In the genomic region with DNA sequence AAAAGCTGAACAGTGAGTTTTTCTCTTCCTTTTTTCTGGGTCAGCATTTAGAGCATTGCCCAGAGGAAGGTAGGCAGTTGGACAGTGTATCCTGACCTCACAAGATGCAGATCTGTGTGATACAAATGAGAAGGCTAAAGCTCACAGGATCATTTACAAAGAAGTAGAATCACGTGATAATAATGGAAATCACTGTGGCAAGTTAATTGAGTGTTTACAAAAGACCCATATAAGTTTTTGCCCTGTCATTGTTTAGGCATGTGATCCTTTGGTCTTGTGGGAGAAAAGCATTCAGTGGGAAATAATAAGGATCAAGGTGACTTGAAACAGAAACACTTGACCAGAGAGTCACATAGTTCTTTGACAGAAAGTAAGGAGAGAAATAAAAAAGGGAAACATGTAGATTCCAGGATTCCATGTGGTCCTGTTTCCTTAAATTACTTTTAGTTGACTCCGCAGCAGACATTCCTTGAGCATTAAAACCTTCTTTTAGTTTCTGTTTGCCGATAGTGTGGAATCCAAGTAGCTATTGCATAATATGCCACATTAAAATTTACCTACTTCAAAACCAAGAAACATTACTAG, we compare ENCODE assay signal across 10 cellular contexts.
DNase-seq lines count a peak whose midpoint lies in the region; ATAC-seq and TF ChIP-seq lines count a peak whose summit lies in the region.
"Had no signal": no experiment of that assay in that cellular context is flagged by ENCODE, and none has a peak within 500 bp of the region (broad histone marks: within the 10 kb centered on the region; RNA-seq: fewer than 3 reads in every experiment).

No MANE protein-coding gene starts in this region.

- H3K36me3 Mint-ChIP-seq in WTC11 = peaks cover 3% of the 10 kb centered on the region; the same call in 1 of the 2 replicates
- H3K36me3 Mint-ChIP-seq in stimulated activated naive B cell treated with anti-CD40 and anti-IgM and Interleukin-4, amounts not matched to agents 10 μg/mL and 1 μg/mL and 100 μg/mL, for 72 hours = peaks cover 30 to 32% of the 10 kb centered on the region in 2 donors

- no peak overlapping the region for H3K9ac ChIP-seq in skeletal muscle tissue (ENCODE audit: low read depth in 1 of 3, low read length in 3 of 3)

- no peaks in the 10 kb centered on the region for H3K27me3 ChIP-seq in skeletal muscle tissue (ENCODE audit: control insufficient read depth in 3 of 3, insufficient read depth in 3 of 3, low read length in 3 of 3)

- H3K4me3 Mint-ChIP-seq in WTC11 = no peak overlapping the region
- no peak overlapping the region for H3K4me3 Mint-ChIP-seq in stimulated activated naive B cell treated with anti-CD40 and anti-IgM and Interleukin-4, amounts not matched to agents 10 μg/mL and 1 μg/mL and 100 μg/mL, for 72 hours

- H3K27me3 Mint-ChIP-seq in WTC11 (ENCODE audit: low read depth) = no peaks in the 10 kb centered on the region
- no peaks in the 10 kb centered on the region for H3K27me3 Mint-ChIP-seq in stimulated activated naive B cell treated with anti-CD40 and anti-IgM and Interleukin-4, amounts not matched to agents 10 μg/mL and 1 μg/mL and 100 μg/mL, for 72 hours

- H3K36me3 ChIP-seq in skeletal muscle tissue (ENCODE audit: control insufficient read depth in 3 of 3, insufficient read depth in 3 of 3, low read length in 3 of 3) = peaks cover 6 to 18% (median 11%) of the 10 kb centered on the region in 3 donors

- no peaks in the 10 kb centered on the region for H3K9me3 Mint-ChIP-seq in WTC11
- H3K9me3 Mint-ChIP-seq in stimulated activated naive B cell treated with anti-CD40 and anti-IgM and Interleukin-4, amounts not matched to agents 10 μg/mL and 1 μg/mL and 100 μg/mL, for 72 hours = no peaks in the 10 kb centered on the region

- CTCF ChIA-PET in WTC11 (lab: Charles Lee) = no interaction called here

- DNase-seq in GM03348 (ENCODE audit: low spot score) = peak; percentile 79
- DNase-seq in WTC11 (ENCODE audit: low spot score) = no peak
- DNase-seq in glomerular visceral epithelial cell (ENCODE audit: extremely low spot score) = peak; percentile 70
- DNase-seq in stimulated activated naive B cell treated with anti-CD40 and anti-IgM and Interleukin-4, amounts not matched to agents 10 μg/mL and 1 μg/mL and 100 μg/mL, for 72 hours = no peak
- DNase-seq in Ammon's horn (ENCODE audit: low spot score) = no peak
- DNase-seq: activated gamma-delta T cell, NCI-H2081 had no signal

- H3K4me1 Mint-ChIP-seq in WTC11 = no peaks in the 10 kb centered on the region
- H3K4me1 Mint-ChIP-seq in stimulated activated naive B cell treated with anti-CD40 and anti-IgM and Interleukin-4, amounts not matched to agents 10 μg/mL and 1 μg/mL and 100 μg/mL, for 72 hours = peaks cover 6 to 16% of the 10 kb centered on the region in 2 donors

- H3K4me3 ChIP-seq in skeletal muscle tissue (ENCODE audit: low read length in 3 of 3) = no peak overlapping the region

- no peak for ATAC-seq in WTC11
- no peak for ATAC-seq in stimulated activated naive B cell treated with anti-CD40 and anti-IgM and Interleukin-4, amounts not matched to agents 10 μg/mL and 1 μg/mL and 100 μg/mL, for 72 hours (replicated peaks)
- ATAC-seq in HG03469 (IDR thresholded peaks at IDR 0.05; ENCODE audit: unreplicated experiment) = no peak
- ATAC-seq in HG02970 (IDR thresholded peaks at IDR 0.05; ENCODE audit: low FRiP score, unreplicated experiment) = no peak

- H3K9me3 ChIP-seq in skeletal muscle tissue (ENCODE audit: control insufficient read depth in 3 of 3, low read length in 3 of 3) = no peaks in the 10 kb centered on the region

- POLR2A ChIA-PET in WTC11 (lab: Charles Lee) = no interaction called here

- peak overlapping the region; percentile 69 for H3K27ac ChIP-seq in skeletal muscle tissue (ENCODE audit: low read depth, low read length)

- peaks cover 0 to 7% (median 0%) of the 10 kb centered on the region in 3 donors for H3K4me1 ChIP-seq in skeletal muscle tissue (ENCODE audit: control insufficient read depth in 3 of 3, insufficient read depth in 3 of 3, low read length in 3 of 3)

- peak overlapping the region; percentile 50 for H3K27ac Mint-ChIP-seq in WTC11
- H3K27ac Mint-ChIP-seq in stimulated activated naive B cell treated with anti-CD40 and anti-IgM and Interleukin-4, amounts not matched to agents 10 μg/mL and 1 μg/mL and 100 μg/mL, for 72 hours = no peak overlapping the region

- no peak for TF ChIP-seq CTCF in WTC11 (IDR thresholded peaks at IDR 0.05)

TF ChIP-seq in WTC11, 78 proteins besides CTCF, POLR2A, EP300 and RAD21:
- TF ChIP-seq RORB (CRISPR knock-in tag; IDR thresholded peaks at IDR 0.05) = no peak
- TF ChIP-seq, protein P1, sequence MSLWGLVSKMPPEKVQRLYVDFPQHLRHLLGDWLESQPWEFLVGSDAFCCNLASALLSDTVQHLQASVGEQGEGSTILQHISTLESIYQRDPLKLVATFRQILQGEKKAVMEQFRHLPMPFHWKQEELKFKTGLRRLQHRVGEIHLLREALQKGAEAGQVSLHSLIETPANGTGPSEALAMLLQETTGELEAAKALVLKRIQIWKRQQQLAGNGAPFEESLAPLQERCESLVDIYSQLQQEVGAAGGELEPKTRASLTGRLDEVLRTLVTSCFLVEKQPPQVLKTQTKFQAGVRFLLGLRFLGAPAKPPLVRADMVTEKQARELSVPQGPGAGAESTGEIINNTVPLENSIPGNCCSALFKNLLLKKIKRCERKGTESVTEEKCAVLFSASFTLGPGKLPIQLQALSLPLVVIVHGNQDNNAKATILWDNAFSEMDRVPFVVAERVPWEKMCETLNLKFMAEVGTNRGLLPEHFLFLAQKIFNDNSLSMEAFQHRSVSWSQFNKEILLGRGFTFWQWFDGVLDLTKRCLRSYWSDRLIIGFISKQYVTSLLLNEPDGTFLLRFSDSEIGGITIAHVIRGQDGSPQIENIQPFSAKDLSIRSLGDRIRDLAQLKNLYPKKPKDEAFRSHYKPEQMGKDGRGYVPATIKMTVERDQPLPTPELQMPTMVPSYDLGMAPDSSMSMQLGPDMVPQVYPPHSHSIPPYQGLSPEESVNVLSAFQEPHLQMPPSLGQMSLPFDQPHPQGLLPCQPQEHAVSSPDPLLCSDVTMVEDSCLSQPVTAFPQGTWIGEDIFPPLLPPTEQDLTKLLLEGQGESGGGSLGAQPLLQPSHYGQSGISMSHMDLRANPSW (CRISPR knock-in tag; conservative IDR thresholded peaks at IDR 0.05; ENCODE audit: low read depth) = no peak
- no peak for TF ChIP-seq NFE2L1 (CRISPR knock-in tag; IDR thresholded peaks at IDR 0.05)
- TF ChIP-seq ZNF396 (CRISPR knock-in tag; IDR thresholded peaks at IDR 0.05; ENCODE audit: borderline replicate concordance) = no peak
- TF ChIP-seq NR1H2 (CRISPR knock-in tag; IDR thresholded peaks at IDR 0.05) = no peak
- no peak for TF ChIP-seq HMGA2 (CRISPR knock-in tag; IDR thresholded peaks at IDR 0.05)
- no peak for TF ChIP-seq TCF7 (CRISPR knock-in tag; IDR thresholded peaks at IDR 0.05; ENCODE audit: low read depth)
- no peak for TF ChIP-seq CREB1 (CRISPR knock-in tag; IDR thresholded peaks at IDR 0.05)
- TF ChIP-seq, protein P2, sequence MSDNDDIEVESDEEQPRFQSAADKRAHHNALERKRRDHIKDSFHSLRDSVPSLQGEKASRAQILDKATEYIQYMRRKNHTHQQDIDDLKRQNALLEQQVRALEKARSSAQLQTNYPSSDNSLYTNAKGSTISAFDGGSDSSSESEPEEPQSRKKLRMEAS (CRISPR knock-in tag; IDR thresholded peaks at IDR 0.05) = no peak
- TF ChIP-seq JUN (CRISPR knock-in tag; IDR thresholded peaks at IDR 0.05) = no peak
- TF ChIP-seq, protein P3, sequence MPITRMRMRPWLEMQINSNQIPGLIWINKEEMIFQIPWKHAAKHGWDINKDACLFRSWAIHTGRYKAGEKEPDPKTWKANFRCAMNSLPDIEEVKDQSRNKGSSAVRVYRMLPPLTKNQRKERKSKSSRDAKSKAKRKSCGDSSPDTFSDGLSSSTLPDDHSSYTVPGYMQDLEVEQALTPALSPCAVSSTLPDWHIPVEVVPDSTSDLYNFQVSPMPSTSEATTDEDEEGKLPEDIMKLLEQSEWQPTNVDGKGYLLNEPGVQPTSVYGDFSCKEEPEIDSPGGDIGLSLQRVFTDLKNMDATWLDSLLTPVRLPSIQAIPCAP (CRISPR knock-in tag; IDR thresholded peaks at IDR 0.05) = no peak
- no peak for TF ChIP-seq IRF2 (CRISPR knock-in tag; IDR thresholded peaks at IDR 0.05; ENCODE audit: borderline replicate concordance, low read depth)
- TF ChIP-seq GABPB1 (CRISPR knock-in tag; IDR thresholded peaks at IDR 0.05) = no peak
- no peak for TF ChIP-seq SOX15 (CRISPR knock-in tag; IDR thresholded peaks at IDR 0.05)
- TF ChIP-seq, protein P4, sequence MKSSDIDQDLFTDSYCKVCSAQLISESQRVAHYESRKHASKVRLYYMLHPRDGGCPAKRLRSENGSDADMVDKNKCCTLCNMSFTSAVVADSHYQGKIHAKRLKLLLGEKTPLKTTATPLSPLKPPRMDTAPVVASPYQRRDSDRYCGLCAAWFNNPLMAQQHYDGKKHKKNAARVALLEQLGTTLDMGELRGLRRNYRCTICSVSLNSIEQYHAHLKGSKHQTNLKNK (CRISPR knock-in tag; IDR thresholded peaks at IDR 0.05) = no peak

Comparison
In these comparisons a context has a peak if more than half of its experiments do, and no peak if none do; other contexts are left out.
1. DNase-seq: peak in GM03348 (single experiment) and glomerular visceral epithelial cell (single experiment); none in WTC11 (single experiment), stimulated activated naive B cell treated with anti-CD40 and anti-IgM and Interleukin-4, amounts not matched to agents 10 μg/mL and 1 μg/mL and 100 μg/mL, for 72 hours (single experiment) and Ammon's horn (single experiment).